Comparison of ENCODE assay signal across 1 cellular context in genomic region chr2:27094353-27094984, GRCh38.
A peak's percentile ranks its signal among the peaks of the same experiment; 100 is the strongest.
TF ChIP-seq lines count a peak whose summit lies in the region.

No MANE protein-coding gene starts in this region.

TF ChIP-seq in HepG2, 621 proteins besides CTCF, POLR2A, EP300 and RAD21 (continued from another document and continues in another):
- TF ChIP-seq, protein P1, sequence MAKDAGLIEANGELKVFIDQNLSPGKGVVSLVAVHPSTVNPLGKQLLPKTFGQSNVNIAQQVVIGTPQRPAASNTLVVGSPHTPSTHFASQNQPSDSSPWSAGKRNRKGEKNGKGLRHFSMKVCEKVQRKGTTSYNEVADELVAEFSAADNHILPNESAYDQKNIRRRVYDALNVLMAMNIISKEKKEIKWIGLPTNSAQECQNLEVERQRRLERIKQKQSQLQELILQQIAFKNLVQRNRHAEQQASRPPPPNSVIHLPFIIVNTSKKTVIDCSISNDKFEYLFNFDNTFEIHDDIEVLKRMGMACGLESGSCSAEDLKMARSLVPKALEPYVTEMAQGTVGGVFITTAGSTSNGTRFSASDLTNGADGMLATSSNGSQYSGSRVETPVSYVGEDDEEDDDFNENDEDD (CRISPR knock-in tag; IDR thresholded peaks at IDR 0.05; ENCODE audit: borderline replicate concordance) = no peak
- TF ChIP-seq ZC3H4 (CRISPR knock-in tag; IDR thresholded peaks at IDR 0.05; ENCODE audit: borderline replicate concordance) = 0 out of 2 replicates have a peak, but pooled peaks have one; percentile 77
- TF ChIP-seq RFX1 (IDR thresholded peaks at IDR 0.05) = no peak
- 0 out of 2 replicates have a peak, but pooled peaks have one; percentile 8 for TF ChIP-seq HCFC1 (IDR thresholded peaks at IDR 0.05; ENCODE audit: low read depth, low read length)
- 0 out of 2 replicates have a peak, but pooled peaks have one; percentile 13 for TF ChIP-seq THYN1 (CRISPR knock-in tag; IDR thresholded peaks at IDR 0.05; ENCODE audit: borderline replicate concordance, low read depth)
- no peak for TF ChIP-seq HNF4G (IDR thresholded peaks at IDR 0.05; ENCODE audit: borderline replicate concordance, low read depth, low read length)
- TF ChIP-seq HNF4G (CRISPR knock-in tag; IDR thresholded peaks at IDR 0.05; ENCODE audit: borderline replicate concordance, low read depth) = no peak
- TF ChIP-seq ATF6 (CRISPR knock-in tag; conservative IDR thresholded peaks at IDR 0.05) = no peak
- no peak for TF ChIP-seq ZNF839 (CRISPR knock-in tag; IDR thresholded peaks at IDR 0.05; ENCODE audit: borderline replicate concordance)
- TF ChIP-seq KAT8 (CRISPR knock-in tag; IDR thresholded peaks at IDR 0.05) = no peak
- TF ChIP-seq PHF5A (CRISPR knock-in tag; IDR thresholded peaks at IDR 0.05; ENCODE audit: low read depth, unreplicated experiment) = no peak
- peak; percentile 62; the same call in 1 of the 2 replicates for TF ChIP-seq ZBTB4 (CRISPR knock-in tag; IDR thresholded peaks at IDR 0.05; ENCODE audit: borderline replicate concordance)
- TF ChIP-seq ZKSCAN8 (CRISPR knock-in tag; IDR thresholded peaks at IDR 0.05; ENCODE audit: borderline replicate concordance) = no peak
- TF ChIP-seq HNF1B (CRISPR knock-in tag; IDR thresholded peaks at IDR 0.05) = no peak
- no peak for TF ChIP-seq ZNF234 (CRISPR knock-in tag; conservative IDR thresholded peaks at IDR 0.05)
- no peak for TF ChIP-seq ATF7 (IDR thresholded peaks at IDR 0.05)
- no peak for TF ChIP-seq ATF7 (CRISPR knock-in tag; IDR thresholded peaks at IDR 0.05)
- 0 out of 2 replicates have a peak, but pooled peaks have one; percentile 35 for TF ChIP-seq CAMTA2 (CRISPR knock-in tag; IDR thresholded peaks at IDR 0.05; ENCODE audit: borderline replicate concordance)
- TF ChIP-seq AGO1 (IDR thresholded peaks at IDR 0.05; ENCODE audit: low read depth, low read length, poor library complexity, severe bottlenecking) = peak; percentile 69
- no peak for TF ChIP-seq SMARCE1 (IDR thresholded peaks at IDR 0.05; ENCODE audit: borderline replicate concordance)
- no peak for TF ChIP-seq ZNF691 (CRISPR knock-in tag; IDR thresholded peaks at IDR 0.05; ENCODE audit: borderline replicate concordance, low read depth)
- TF ChIP-seq MAFG (CRISPR knock-in tag; IDR thresholded peaks at IDR 0.05) = no peak
- TF ChIP-seq ZSCAN22 (CRISPR knock-in tag; IDR thresholded peaks at IDR 0.05) = no peak
- TF ChIP-seq ZNF687 (CRISPR knock-in tag; IDR thresholded peaks at IDR 0.05) = peak; percentile 75
- TF ChIP-seq NR2F1 (CRISPR knock-in tag; IDR thresholded peaks at IDR 0.05) = no peak
- TF ChIP-seq THAP7 (CRISPR knock-in tag; IDR thresholded peaks at IDR 0.05) = no peak
- TF ChIP-seq SRF (IDR thresholded peaks at IDR 0.05; ENCODE audit: low read depth, low read length) = no peak
- TF ChIP-seq ZNF275 (CRISPR knock-in tag; IDR thresholded peaks at IDR 0.05; ENCODE audit: borderline replicate concordance) = no peak
- TF ChIP-seq ZNF280D (CRISPR knock-in tag; IDR thresholded peaks at IDR 0.05) = peak; percentile 3; the same call in 1 of the 2 replicates
- TF ChIP-seq ZMAT3 (CRISPR knock-in tag; conservative IDR thresholded peaks at IDR 0.05) = no peak
- no peak for TF ChIP-seq RBAK (CRISPR knock-in tag; IDR thresholded peaks at IDR 0.05)
- no peak for TF ChIP-seq KDM1A (CRISPR knock-in tag; IDR thresholded peaks at IDR 0.05)
- 0 out of 2 replicates have a peak, but pooled peaks have one; percentile 10 for TF ChIP-seq PAF1 (CRISPR knock-in tag; IDR thresholded peaks at IDR 0.05)
- TF ChIP-seq NFE2L1 (CRISPR knock-in tag; IDR thresholded peaks at IDR 0.05; ENCODE audit: borderline replicate concordance) = no peak
- TF ChIP-seq RBM39 (IDR thresholded peaks at IDR 0.05; ENCODE audit: low read depth, low read length, poor library complexity, severe bottlenecking) = no peak
- no peak for TF ChIP-seq HNRNPL (IDR thresholded peaks at IDR 0.05; ENCODE audit: low read depth, low read length)
- TF ChIP-seq, protein P2, sequence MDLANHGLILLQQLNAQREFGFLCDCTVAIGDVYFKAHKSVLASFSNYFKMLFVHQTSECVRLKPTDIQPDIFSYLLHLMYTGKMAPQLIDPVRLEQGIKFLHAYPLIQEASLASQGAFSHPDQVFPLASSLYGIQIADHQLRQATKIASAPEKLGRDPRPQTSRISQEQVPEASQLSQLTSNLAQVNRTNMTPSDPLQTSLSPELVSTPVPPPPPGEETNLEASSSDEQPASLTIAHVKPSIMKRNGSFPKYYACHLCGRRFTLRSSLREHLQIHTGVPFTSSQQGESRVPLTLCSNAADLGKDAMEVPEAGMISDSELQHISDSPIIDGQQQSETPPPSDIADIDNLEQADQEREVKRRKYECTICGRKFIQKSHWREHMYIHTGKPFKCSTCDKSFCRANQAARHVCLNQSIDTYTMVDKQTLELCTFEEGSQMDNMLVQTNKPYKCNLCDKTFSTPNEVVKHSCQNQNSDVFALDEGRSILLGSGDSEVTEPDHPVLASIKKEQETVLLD (CRISPR knock-in tag; IDR thresholded peaks at IDR 0.05; ENCODE audit: low read depth) = no peak
- no peak for TF ChIP-seq ZNF7 (CRISPR knock-in tag; IDR thresholded peaks at IDR 0.05)
